In the genomic region with DNA sequence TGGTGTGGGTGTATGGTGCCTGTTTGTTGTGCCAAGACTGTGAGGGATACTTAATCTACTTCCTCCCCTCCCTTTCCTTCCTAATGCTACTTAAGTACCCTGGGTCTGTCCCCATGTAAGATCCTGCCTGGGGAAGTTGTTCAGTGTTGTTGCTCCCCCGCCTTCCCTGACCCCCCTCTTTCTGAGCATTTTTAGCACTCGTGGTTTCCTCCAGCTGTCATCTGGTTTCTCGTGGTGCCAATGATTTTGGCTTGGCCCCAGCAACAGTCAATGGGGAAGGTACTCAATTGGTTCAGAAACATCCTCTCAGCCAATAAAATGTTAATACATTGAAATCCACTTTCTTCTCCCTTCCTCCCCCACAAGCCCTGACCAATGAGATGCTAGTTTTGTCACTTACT, we compare ENCODE assay signal across 8 cellular contexts. TPM values are rescaled to one million over a fixed set of nuclear protein-coding genes. Genes with fewer than 3 reads are reported as not detected.
DNase-seq lines count a peak whose midpoint lies in the region; ATAC-seq and TF ChIP-seq lines count a peak whose summit lies in the region.

No MANE protein-coding gene starts in this region.

- 0 out of 2 replicates have a peak, but pooled peaks have one; percentile 32 for TF ChIP-seq POLR2A in Raji (IDR thresholded peaks at IDR 0.05; ENCODE audit: insufficient read depth, low read depth, low read length)

- ATAC-seq in GM19035 (IDR thresholded peaks at IDR 0.05; ENCODE audit: unreplicated experiment) = peak; percentile 73
- peak; percentile 69 for ATAC-seq in HG03175 (IDR thresholded peaks at IDR 0.05; ENCODE audit: unreplicated experiment)
- peak; percentile 79 to 87 for ATAC-seq in right cardiac atrium

- H3K9me3 ChIP-seq in right cardiac atrium (ENCODE audit: control insufficient read depth, low read length) = no peaks in the 10 kb centered on the region

- peaks cover 3% of the 10 kb centered on the region for H3K4me1 ChIP-seq in right cardiac atrium (ENCODE audit: control insufficient read depth, insufficient read depth, low read length)

- no peaks in the 10 kb centered on the region for H3K27me3 ChIP-seq in right cardiac atrium (ENCODE audit: control insufficient read depth, insufficient read depth)

- no peak overlapping the region for H3K27ac ChIP-seq in right cardiac atrium (ENCODE audit: low read length)

- intact Hi-C loops in right cardiac atrium (cut with DNase I) = no loop called here

- no peak overlapping the region for H3K4me3 ChIP-seq in right cardiac atrium (ENCODE audit: low read length)

- WGBS in right cardiac atrium = 1% methylated on average over 3 of the region's 3 CpGs

- DNase-seq in AG08396 (ENCODE audit: low spot score) (peak; percentile 80), right cardiac atrium (peak; percentile 84 to 89 (median 85)), NCI-H345 treated with DMSO at 0.1 percent for 48 hours (lab: John Stamatoyannopoulos, UW; ENCODE audit: unreplicated experiment) (no peak)
- peak; percentile 66 for DNase-seq in activated naive CD4-positive, alpha-beta T cell treated with anti-CD3 and anti-CD28 coated beads, Interleukin-2, amount 50 U/mL, for 16 hours
- DNase-seq in stimulated activated CD4-positive, alpha-beta T cell treated with anti-CD3 and anti-CD28 coated beads, Interleukin-4, amount 100 ng/mL, for 4 hours = peak; percentile 37 to 62

RNA-seq across cellular contexts. Expression of gene B4GALT3, which starts 8.0 kb away (rescaled TPM):
- 10 to 100 TPM; 16.0 to 21.0 (median 19.7) TPM for total RNA-seq in right cardiac atrium
- polyA plus RNA-seq in right cardiac atrium = 17.5 TPM

RNA-seq across cellular contexts. Expression of gene ADAMTS4, which starts 13.6 kb away (rescaled TPM):
- 100 to 1,000 TPM in 1 of 4 donors, 10 to 100 TPM in 2, 1 to 10 TPM in 1; 6.9 to 111 (median 17.2) TPM for total RNA-seq in right cardiac atrium
- 24.4 TPM for polyA plus RNA-seq in right cardiac atrium

RNA-seq across cellular contexts. Expression of gene NDUFS2, which starts 16.9 kb away (rescaled TPM):
- total RNA-seq in right cardiac atrium = 100 to 1,000 TPM; 162 to 229 (median 177) TPM
- polyA plus RNA-seq in right cardiac atrium = 219 TPM

RNA-seq across cellular contexts. Expression of gene PPOX, which starts 19.1 kb away (rescaled TPM):
- 10 to 100 TPM; 11.4 to 16.0 (median 14.9) TPM for total RNA-seq in right cardiac atrium
- polyA plus RNA-seq in right cardiac atrium = 15.2 TPM

RNA-seq across cellular contexts. Expression of gene USP21, which starts 26.0 kb away (rescaled TPM):
- total RNA-seq in right cardiac atrium = 10 to 100 TPM; 14.9 to 25.7 (median 20.9) TPM
- 18.1 TPM for polyA plus RNA-seq in right cardiac atrium
